ENCODE assay signal across 11 cellular contexts in genomic region chr20:57680131-57680716, GRCh38. TPM values are rescaled to one million over a fixed set of nuclear protein-coding genes. Genes with fewer than 3 reads are reported as not detected.
DNase-seq lines count a peak whose midpoint lies in the region; ATAC-seq, FAIRE-seq and TF ChIP-seq lines count a peak whose summit lies in the region.
"Had no signal": no experiment of that assay in that cellular context is flagged by ENCODE, and none has a peak within 500 bp of the region (broad histone marks: within the 10 kb centered on the region; RNA-seq: fewer than 3 reads in every experiment).

No MANE protein-coding gene starts in this region.

- no peaks in the 10 kb centered on the region for H3K36me3 ChIP-seq in GM06990 (ENCODE audit: control insufficient read depth, insufficient read depth, low read length)
- no peaks in the 10 kb centered on the region for H3K36me3 ChIP-seq in GM12878 (ENCODE audit: control insufficient read depth in 2 of 2, insufficient read depth in 2 of 2, low read length in 1 of 2)
- H3K36me3 ChIP-seq: ascending aorta, Peyer's patch had no signal

- peak; percentile 94 to 95 for TF ChIP-seq EP300 in GM12878 (IDR thresholded peaks at IDR 0.05; ENCODE audit: borderline replicate concordance in 1 of 2, control insufficient read depth in 1 of 2, low read depth in 2 of 2, low read length in 2 of 2)

- CTCF ChIA-PET in GM12878 (lab: Yijun Ruan, JAX): interaction anchor here (0.5 to 2.9 kb wide), 9 partner anchors 11 to 502 kb away, joined by 3 to 12 read pairs (median 3); partner anchors contain the start of gene ZBP1
- CTCF ChIA-PET in HEK293T (lab: Yijun Ruan, JAX): no interaction called here

- peaks cover 66% of the 10 kb centered on the region for H3K4me1 ChIP-seq in GM12878 (ENCODE audit: control insufficient read depth, insufficient read depth, low read length)

- peak overlapping the region; percentile 62 for H3K4me2 ChIP-seq in GM12878 (ENCODE audit: control insufficient read depth, insufficient read depth)

- H3K4me3 ChIP-seq in GM06990 (replicated peaks; ENCODE audit: low read depth, low read length): peak overlapping the region; percentile 7; the same call in 1 of the 2 replicates
- peak overlapping the region; percentile 19; the same call in 1 of the 2 replicates for H3K4me3 ChIP-seq in GM12878
- H3K4me3 ChIP-seq in coronary artery: no peak overlapping the region
- H3K4me3 ChIP-seq: ascending aorta, Peyer's patch had no signal

- no peaks in the 10 kb centered on the region for H3K79me2 ChIP-seq in GM12878 (ENCODE audit: control insufficient read depth, insufficient read depth, low read length)

- SMC1A ChIA-PET in GM12878 (lab: Charles Lee; ENCODE audit: uncharacterized antibody, unreplicated experiment): interaction anchor here (0.8 to 2.6 kb wide), 5 partner anchors 60 to 283 kb away, joined by 3 to 9 read pairs (median 4); partner anchors contain the start of gene ZBP1

- BruUV-seq in GM12878 (replicated peaks; lab: Mats Ljungman, UMichigan): no TSS peak

- no peaks in the 10 kb centered on the region for H3K9me3 ChIP-seq in GM12878 (replicated peaks; ENCODE audit: control insufficient read depth, insufficient read depth, low read length)
- H3K9me3 ChIP-seq: ascending aorta, Peyer's patch had no signal

- no peak for TF ChIP-seq POLR2A in GM12878 (IDR thresholded peaks at IDR 0.05; ENCODE audit: low read depth, low read length)

- H3K27me3 ChIP-seq in GM06990 (replicated peaks; ENCODE audit: control insufficient read depth, insufficient read depth, low read length): no peaks in the 10 kb centered on the region
- no peaks in the 10 kb centered on the region for H3K27me3 ChIP-seq in GM12878 (replicated peaks in 1 of 2; ENCODE audit: control insufficient read depth in 2 of 2, insufficient read depth in 2 of 2, low read length in 1 of 2)
- H3K27me3 ChIP-seq: ascending aorta, Peyer's patch had no signal

- WGBS in GM12878 (ENCODE audit: insufficient coverage, insufficient replicate concordance, low lambda C conversion rate, missing lambda C conversion rate): 2% methylated on average over 12 of the region's 12 CpGs

- in situ Hi-C loops in GM12878 (cut with MboI): loop anchor here (10.0 kb wide), 1 partner anchor 285 kb away; the partner anchor contains the start of gene RBM38

- RAD21 ChIA-PET in GM12878 (lab: Charles Lee; ENCODE audit: unreplicated experiment): interaction anchor here (0.6 to 3.3 kb wide), 9 partner anchors 14 to 92 kb away, joined by 3 to 25 read pairs (median 4); partner anchors contain the start of gene ZBP1

- H3K27ac ChIP-seq in GM12878 (ENCODE audit: control insufficient read depth, insufficient read depth) (peak overlapping the region; percentile 80), coronary artery (no peak overlapping the region)
- H3K27ac ChIP-seq: ascending aorta had no signal

- peak overlapping the region; percentile 47 for H2AFZ ChIP-seq in GM12878 (ENCODE audit: control insufficient read depth, low read depth, low read length)

- TF ChIP-seq CTCF in GM06990 (IDR thresholded peaks at IDR 0.05; ENCODE audit: insufficient read depth, low read length, poor library complexity, severe bottlenecking): no peak
- TF ChIP-seq CTCF in GM12878 (IDR thresholded peaks at IDR 0.05 in 2 of 3, conservative IDR thresholded peaks at IDR 0.05 in 1 of 3; ENCODE audit: control insufficient read depth in 2 of 3, extremely low read depth in 1 of 3, insufficient read depth in 1 of 3, low read depth in 3 of 3, low read length in 3 of 3): no peak
- TF ChIP-seq CTCF in coronary artery (IDR thresholded peaks at IDR 0.05): no peak

- peak; percentile 66 for FAIRE-seq in GM12878 (lab: Jason Lieb, UNC)
- FAIRE-seq: islet of Langerhans had no signal

- no peaks in the 10 kb centered on the region for H4K20me1 ChIP-seq in GM12878 (ENCODE audit: control insufficient read depth, insufficient read depth)

- TF ChIP-seq RAD21 in GM12878 (IDR thresholded peaks at IDR 0.05; ENCODE audit: insufficient read depth, low read depth, low read length): no peak

- peak; percentile 73 for ATAC-seq in GM19467 (IDR thresholded peaks at IDR 0.05; ENCODE audit: unreplicated experiment)
- peak; percentile 46 for ATAC-seq in HG03196 (IDR thresholded peaks at IDR 0.05; ENCODE audit: unreplicated experiment)
- ATAC-seq in GM12878: peak; percentile 77

- peak overlapping the region; percentile 39; the same call in 1 of the 2 replicates for H3K9ac ChIP-seq in GM12878 (ENCODE audit: control insufficient read depth, insufficient read depth, low read length)

- POLR2A ChIA-PET in GM12878 (lab: Charles Lee): interaction anchor here (1.3 kb wide), 1 partner anchor 61 kb away, joined by 8 read pairs; the partner anchor contains the start of gene ZBP1
- POLR2A ChIA-PET in HEK293T (lab: Yijun Ruan, JAX): no interaction called here

- DNase-seq in GM06990 (ENCODE audit: extremely low read depth, insufficient read length) (peak; percentile 72), GM12878 (ENCODE audit: low read depth, low spot score) (peak; percentile 86), kidney tubule cell (ENCODE audit: low spot score) (no peak), coronary artery (ENCODE audit: low spot score) (no peak), NCI-H1694 (lab: John Stamatoyannopoulos, UW) (no peak), HEK293T (ENCODE audit: extremely low spot score) (no peak)

- intact Hi-C loops in GM12878 (cut with micrococcal nuclease; ENCODE audit: unreplicated experiment): loop anchor here (1.0 to 10.0 kb wide), 3 partner anchors 25 to 285 kb away; partner anchors contain the start of genes PMEPA1 and RBM38

TF ChIP-seq in GM12878, 131 proteins besides CTCF, POLR2A, EP300 and RAD21 (continues in another document):
- TF ChIP-seq FOXK2 (IDR thresholded peaks at IDR 0.05): no peak; the same call in 1 of the 2 replicates
- TF ChIP-seq SIN3A (IDR thresholded peaks at IDR 0.05; ENCODE audit: low read depth, low read length): no peak
- 0 out of 2 replicates have a peak, but pooled peaks have one; percentile 10 for TF ChIP-seq HCFC1 (IDR thresholded peaks at IDR 0.05; ENCODE audit: low read length)
- peak; percentile 96 for TF ChIP-seq TCF12 (IDR thresholded peaks at IDR 0.05; ENCODE audit: low read depth, low read length)
- TF ChIP-seq SMAD5 (IDR thresholded peaks at IDR 0.05; ENCODE audit: low read depth): no peak
- TF ChIP-seq GABPA (IDR thresholded peaks at IDR 0.05; ENCODE audit: low read depth): 0 out of 2 replicates have a peak, but pooled peaks have one; percentile 23
- TF ChIP-seq TCF7 (IDR thresholded peaks at IDR 0.05; ENCODE audit: borderline replicate concordance): no peak
- no peak for TF ChIP-seq YY1 (IDR thresholded peaks at IDR 0.05; ENCODE audit: low read depth, low read length)
- TF ChIP-seq DPF2 (IDR thresholded peaks at IDR 0.05): peak; percentile 87

TF ChIP-seq in HEK293T, 16 proteins besides CTCF, POLR2A, EP300 and RAD21 (continues in another document):
- TF ChIP-seq TARDBP (IDR thresholded peaks at IDR 0.05): no peak
- TF ChIP-seq PKNOX1 (IDR thresholded peaks at IDR 0.05): no peak
- no peak for TF ChIP-seq NFRKB (IDR thresholded peaks at IDR 0.05)
- TF ChIP-seq BHLHE40 (IDR thresholded peaks at IDR 0.05; ENCODE audit: borderline replicate concordance): no peak
- no peak for TF ChIP-seq FOXK2 (IDR thresholded peaks at IDR 0.05)
- TF ChIP-seq SUZ12 (IDR thresholded peaks at IDR 0.05): no peak

RNA-seq across cellular contexts. Expression of gene PMEPA1, which starts 29.6 kb away (rescaled TPM):
- 0.17 and 0.47 TPM in 2 replicates for total RNA-seq in GM12878 (2013; cell fraction: nucleolus; rRNA removed)
- total RNA-seq in GM12878 (2014; rRNA removed) (not detected in 2 replicates), GM12878 (2014; rRNA removed; fragmentation: Illumina TruSeq; extraction: Trizol) (0.04 TPM in 1 of 2 replicates, not detected in the other), GM12878 (2021) (0.08 and 0.10 TPM in 2 replicates)
- 0.08 TPM for polyA plus RNA-seq in GM12878 (2011; ENCODE audit: low read depth)
- polyA plus RNA-seq in GM12878 (2011; rRNA removed) (0.03 and 0.07 TPM in 2 replicates), GM12878 (2014; fragmentation: Illumina TruSeq; extraction: Trizol) (0.03 and 0.04 TPM in 2 replicates), GM12878 (2014; fragmentation: Nextera tagmentation; extraction: Ambion mirVana) (under 1 TPM in 1 of 2 experiments, not detected in 1; 0.02 TPM), GM12878 (2014; rRNA removed) (0.03 and 0.04 TPM in 2 replicates), GM12878 (2016; fragmentation: Nextera tagmentation; extraction: Ambion mirVana) (under 1 TPM in 1 of 2 experiments, not detected in 1; 0.04 TPM)
- polyA plus RNA-seq in GM12878 (2011; cell fraction: cytosol; rRNA removed): 0.06 and 0.15 TPM in 2 replicates
- polyA plus RNA-seq in GM12878 (2011; cell fraction: nucleus; rRNA removed): 0.10 and 0.12 TPM in 2 replicates
- polyA plus RNA-seq in GM12878 (2012): 0.39 and 0.58 TPM in 2 replicates
- polyA minus RNA-seq in GM12878 (2011; rRNA and poly(A)+ RNA removed): 0.15 and 0.26 TPM in 2 replicates
- 0.42 TPM in 1 of 2 replicates, not detected in the other for polyA minus RNA-seq in GM12878 (2011; cell fraction: cytosol; rRNA and poly(A)+ RNA removed)
- polyA minus RNA-seq in GM12878 (2011; cell fraction: nucleus; rRNA and poly(A)+ RNA removed): not detected in 2 replicates

RNA-seq across cellular contexts. Expression of gene ZBP1, which starts 60.0 kb away (rescaled TPM):
- 2.8 and 6.3 TPM in 2 replicates for total RNA-seq in GM12878 (2013; cell fraction: nucleolus; rRNA removed)
- total RNA-seq in GM12878 (2014; rRNA removed) (7.5 and 8.3 TPM in 2 replicates), GM12878 (2014; rRNA removed; fragmentation: Illumina TruSeq; extraction: Trizol) (4.8 TPM in 2 replicates), GM12878 (2021) (4.8 and 6.3 TPM in 2 replicates)
- polyA plus RNA-seq in GM12878 (2011; ENCODE audit: low read depth): 3.7 TPM
- polyA plus RNA-seq in GM12878 (2011; rRNA removed) (5.0 and 5.4 TPM in 2 replicates), GM12878 (2014; fragmentation: Illumina TruSeq; extraction: Trizol) (6.2 and 6.8 TPM in 2 replicates), GM12878 (2014; fragmentation: Nextera tagmentation; extraction: Ambion mirVana) (1 to 10 TPM in 1 of 2 experiments, under 1 TPM in 1; 0.93 to 1.1 TPM), GM12878 (2014; rRNA removed) (9.3 and 10.6 TPM in 2 replicates), GM12878 (2016; fragmentation: Nextera tagmentation; extraction: Ambion mirVana) (1 to 10 TPM; 2.5 to 3.0 TPM)
- 3.0 and 4.5 TPM in 2 replicates for polyA plus RNA-seq in GM12878 (2011; cell fraction: cytosol; rRNA removed)
- polyA plus RNA-seq in GM12878 (2011; cell fraction: nucleus; rRNA removed): 32.4 and 37.2 TPM in 2 replicates
- 3.7 and 8.2 TPM in 2 replicates for polyA plus RNA-seq in GM12878 (2012)
- 2.7 and 4.4 TPM in 2 replicates for polyA minus RNA-seq in GM12878 (2011; rRNA and poly(A)+ RNA removed)
- polyA minus RNA-seq in GM12878 (2011; cell fraction: cytosol; rRNA and poly(A)+ RNA removed): 1.0 and 2.9 TPM in 2 replicates
- polyA minus RNA-seq in GM12878 (2011; cell fraction: nucleus; rRNA and poly(A)+ RNA removed): 4.7 and 7.9 TPM in 2 replicates
- total RNA-seq: ascending aorta had no signal

Comparison
In these comparisons a context has a peak if more than half of its experiments do, and no peak if none do; other contexts are left out.
1. DNase-seq: peak in GM06990 (single experiment) and GM12878 (single experiment); none in kidney tubule cell (single experiment), coronary artery (single experiment), NCI-H1694 (single experiment) and HEK293T (single experiment).
2. Peak in every context shown above with its lines, with median percentiles within 50 percentile points of each other: ATAC-seq.